15 cellular contexts compared by ENCODE assay signal in genomic region chr7:40646717-40647116, GRCh38.
DNase-seq lines count a peak whose midpoint lies in the region; ATAC-seq lines count a peak whose summit lies in the region.
"Had no signal": no experiment of that assay in that cellular context is flagged by ENCODE, and none has a peak within 500 bp of the region (broad histone marks: within the 10 kb centered on the region; RNA-seq: fewer than 3 reads in every experiment).

No MANE protein-coding gene starts in this region.

- no peak for ATAC-seq in activated T-cell treated with anti-CD3 and anti-CD28 coated beads, Interleukin-2, amount 50 U/mL, for 4 hours
- no peak for ATAC-seq in HG03521 (IDR thresholded peaks at IDR 0.05; ENCODE audit: unreplicated experiment)
- ATAC-seq: A549; CD8-positive, alpha-beta T cell had no signal

- 94% methylated on average over 2 of the region's 2 CpGs for WGBS in mesenchymal stem cell

- no peak overlapping the region for H3K4ac ChIP-seq in mesenchymal stem cell (ENCODE audit: low read depth in 1 of 2, low read length in 2 of 2)

- peaks cover 4% of the 10 kb centered on the region for H3K4me1 Mint-ChIP-seq in activated T-cell treated with anti-CD3 and anti-CD28 coated beads, Interleukin-2, amount 50 U/mL, for 4 hours (ENCODE audit: low read depth)

- H3K14ac ChIP-seq in mesenchymal stem cell (ENCODE audit: low read length in 2 of 2), result peak overlapping the region in 1 of 2 experiments; percentile 64

- no peak overlapping the region for H3K4me3 ChIP-seq in mesenchymal stem cell (ENCODE audit: insufficient read depth in 1 of 2, low read depth in 1 of 2, low read length in 2 of 2)
- H3K4me3 ChIP-seq: A549, GM23248 had no signal

- H4K91ac ChIP-seq in mesenchymal stem cell (ENCODE audit: low read length), result no peak overlapping the region

- DNase-seq in DMS53 (lab: John Stamatoyannopoulos, UW) (peak; percentile 78), ELR (ENCODE audit: low read depth) (peak; percentile 15), NCI-H774 (lab: John Stamatoyannopoulos, UW) (peak; percentile 9), kidney tubule cell (ENCODE audit: low spot score) (peak; percentile 16), mesenchymal stem cell (no peak), NCI-H2081 treated with DMSO at 0.1 percent for 48 hours (lab: John Stamatoyannopoulos, UW) (no peak)
- DNase-seq in activated T-cell treated with anti-CD3 and anti-CD28 coated beads, Interleukin-2, amount 50 U/mL, for 4 hours, result no peak
- DNase-seq: CD8-positive, alpha-beta T cell; COR-L47; DMS153; GM23248; H7 had no signal

- H2AFZ ChIP-seq in mesenchymal stem cell (ENCODE audit: low read depth, low read length), result no peak overlapping the region
- H2AFZ ChIP-seq: GM23248 had no signal

- H3K36me3 ChIP-seq in mesenchymal stem cell (ENCODE audit: control insufficient read depth in 1 of 2, insufficient read depth in 2 of 2, low read depth in 1 of 2, low read length in 2 of 2), result no peaks in the 10 kb centered on the region

- H4K8ac ChIP-seq in mesenchymal stem cell (ENCODE audit: low read length), result no peak overlapping the region

- no peak overlapping the region for H3K4me3 Mint-ChIP-seq in activated T-cell treated with anti-CD3 and anti-CD28 coated beads, Interleukin-2, amount 50 U/mL, for 4 hours
- H3K4me3 Mint-ChIP-seq: CD14-positive monocyte; CD8-positive, alpha-beta T cell had no signal

- no peak overlapping the region for H2BK120ac ChIP-seq in mesenchymal stem cell (ENCODE audit: low read depth, low read length)

- H3K27me3 Mint-ChIP-seq in activated T-cell treated with anti-CD3 and anti-CD28 coated beads, Interleukin-2, amount 50 U/mL, for 4 hours (ENCODE audit: low read depth), result no peaks in the 10 kb centered on the region

- no peak overlapping the region for H2BK12ac ChIP-seq in mesenchymal stem cell (ENCODE audit: low read length in 2 of 2)

- peaks cover 5% of the 10 kb centered on the region for H3K9me3 Mint-ChIP-seq in activated T-cell treated with anti-CD3 and anti-CD28 coated beads, Interleukin-2, amount 50 U/mL, for 4 hours

- H3K4me1 ChIP-seq in mesenchymal stem cell (ENCODE audit: control insufficient read depth, insufficient read depth, low read depth, low read length), result no peaks in the 10 kb centered on the region
- H3K4me1 ChIP-seq: A549 had no signal

- H3K27ac ChIP-seq in mesenchymal stem cell (ENCODE audit: low read length, poor library complexity, severe bottlenecking), result no peak overlapping the region
- H3K27ac ChIP-seq: A549, GM23248 had no signal

- no peaks in the 10 kb centered on the region for H3K36me3 Mint-ChIP-seq in activated T-cell treated with anti-CD3 and anti-CD28 coated beads, Interleukin-2, amount 50 U/mL, for 4 hours (ENCODE audit: insufficient read depth)
- H3K36me3 Mint-ChIP-seq: CD14-positive monocyte; CD8-positive, alpha-beta T cell had no signal

- no peak overlapping the region for H3K9ac ChIP-seq in mesenchymal stem cell (ENCODE audit: low read length)
- H3K9ac ChIP-seq: GM23248 had no signal

- H2BK15ac ChIP-seq in mesenchymal stem cell (ENCODE audit: low read depth, poor library complexity, severe bottlenecking), result no peak overlapping the region

- no peaks in the 10 kb centered on the region for H3K9me3 ChIP-seq in mesenchymal stem cell (ENCODE audit: control insufficient read depth, low read length)
- H3K9me3 ChIP-seq: A549 had no signal

- H3K79me1 ChIP-seq in mesenchymal stem cell (replicated peaks; ENCODE audit: low read length, poor library complexity, severe bottlenecking), result no peaks in the 10 kb centered on the region

- no peak overlapping the region for H2BK5ac ChIP-seq in mesenchymal stem cell (ENCODE audit: low read depth, low read length, poor library complexity, severe bottlenecking)

- no peak overlapping the region for H3K4me2 ChIP-seq in mesenchymal stem cell (ENCODE audit: low read length, poor library complexity, severe bottlenecking)
- H3K4me2 ChIP-seq: A549 had no signal

- no peak overlapping the region for H3K18ac ChIP-seq in mesenchymal stem cell (ENCODE audit: low read depth in 1 of 2, low read length in 2 of 2)

- H2AK5ac ChIP-seq in mesenchymal stem cell (ENCODE audit: low read length, severe bottlenecking), result no peak overlapping the region

- H3K27me3 ChIP-seq in mesenchymal stem cell (ENCODE audit: control insufficient read depth in 1 of 2, insufficient read depth in 1 of 2, low read length in 2 of 2), result no peaks in the 10 kb centered on the region

- no peak overlapping the region for H3K23ac ChIP-seq in mesenchymal stem cell (ENCODE audit: low read length in 2 of 2)

Comparison
In these comparisons a context has a peak if more than half of its experiments do, and no peak if none do; other contexts are left out.
1. DNase-seq: peak in DMS53 (single experiment), ELR (single experiment), NCI-H774 (single experiment) and kidney tubule cell (single experiment); none in mesenchymal stem cell (single experiment), NCI-H2081 treated with DMSO at 0.1 percent for 48 hours (single experiment) and activated T-cell treated with anti-CD3 and anti-CD28 coated beads, Interleukin-2, amount 50 U/mL, for 4 hours (single experiment).